ENCODE assay signal across 14 cellular contexts in the genomic region with DNA sequence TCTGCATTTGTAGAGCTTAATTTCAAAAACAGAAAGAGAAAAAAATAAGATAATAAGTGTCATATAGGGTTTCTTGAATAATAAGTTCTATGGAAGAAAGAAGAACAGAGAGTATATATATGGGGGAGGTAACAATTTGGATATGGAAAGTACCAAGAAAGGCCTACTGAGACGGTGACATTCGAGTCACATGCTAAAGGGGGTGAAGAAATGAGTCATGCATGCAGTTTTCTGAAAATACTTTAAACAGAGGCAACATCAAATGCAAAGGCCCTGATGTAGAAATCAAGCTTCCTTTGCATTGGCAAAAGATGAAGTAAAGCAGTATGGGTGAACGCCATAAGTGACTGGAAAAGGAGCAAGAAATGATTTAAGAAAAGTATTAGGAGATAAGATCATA.
DNase-seq lines count a peak whose midpoint lies in the region; ATAC-seq and TF ChIP-seq lines count a peak whose summit lies in the region.
"Had no signal": no experiment of that assay in that cellular context is flagged by ENCODE, and none has a peak within 500 bp of the region (broad histone marks: within the 10 kb centered on the region; RNA-seq: fewer than 3 reads in every experiment).

No MANE protein-coding gene starts in this region.

- no peaks in the 10 kb centered on the region for H3K9me3 ChIP-seq in breast epithelium
- H3K9me3 ChIP-seq: left lung, spleen had no signal

- no peak overlapping the region for H3K27ac ChIP-seq in breast epithelium
- H3K27ac ChIP-seq: left lung, spleen had no signal

- TF ChIP-seq POLR2A in breast epithelium (IDR thresholded peaks at IDR 0.05) = no peak
- no peak for TF ChIP-seq POLR2A in lower leg skin (IDR thresholded peaks at IDR 0.05)

- H3K27me3 ChIP-seq in breast epithelium = no peaks in the 10 kb centered on the region
- H3K27me3 ChIP-seq: left lung, spleen had no signal

- no peaks in the 10 kb centered on the region for H3K36me3 ChIP-seq in breast epithelium
- H3K36me3 ChIP-seq: left lung, spleen had no signal

- ATAC-seq in GM18517 (IDR thresholded peaks at IDR 0.05; ENCODE audit: unreplicated experiment) = peak; percentile 83
- ATAC-seq in GM21360 (IDR thresholded peaks at IDR 0.05; ENCODE audit: unreplicated experiment) = peak; percentile 93
- peak; percentile 82 for ATAC-seq in HG02884 (IDR thresholded peaks at IDR 0.05; ENCODE audit: unreplicated experiment)
- ATAC-seq in HG03457 (IDR thresholded peaks at IDR 0.05; ENCODE audit: unreplicated experiment) = peak; percentile 62
- ATAC-seq: activated CD4-positive, CD25-positive, alpha-beta regulatory T cell treated with anti-CD3 and anti-CD28 coated beads, Interleukin-2, amount 50 U/mL, for 24 hours; left lung had no signal

- no peak overlapping the region for H3K4me3 ChIP-seq in breast epithelium
- no peak overlapping the region for H3K4me3 ChIP-seq in lower leg skin (ENCODE audit: low read depth, poor library complexity, severe bottlenecking)
- H3K4me3 ChIP-seq: left lung, spleen had no signal

- TF ChIP-seq CTCF in breast epithelium (IDR thresholded peaks at IDR 0.05) (no peak), lower leg skin (IDR thresholded peaks at IDR 0.05) (no peak)

- intact Hi-C loops in breast epithelium (cut with DNase I; ENCODE audit: low total_unique reads) (no loop called here), lower leg skin (cut with DNase I; ENCODE audit: low total_unique reads) (no loop called here)

- DNase-seq in breast epithelium (ENCODE audit: low spot score in 2 of 2) (no peak), lower leg skin (ENCODE audit: low spot score in 2 of 2) (no peak), mucosa of gallbladder (ENCODE audit: low spot score) (no peak), DMS79 treated with DMSO at 0.1 percent for 48 hours (lab: John Stamatoyannopoulos, UW) (no peak)
- DNase-seq: activated effector memory CD4-positive, alpha-beta T cell treated with Interleukin-2 at 50 U/mL for 16 hours; AML-193; left lung; NCI-H187; spleen had no signal

- WGBS in lower leg skin, 2 donors = 66 to 70% methylated on average over 3 of the region's 3 CpGs

- H3K4me1 ChIP-seq in breast epithelium = no peaks in the 10 kb centered on the region
- H3K4me1 ChIP-seq: left lung, spleen had no signal
